In the genomic region with DNA sequence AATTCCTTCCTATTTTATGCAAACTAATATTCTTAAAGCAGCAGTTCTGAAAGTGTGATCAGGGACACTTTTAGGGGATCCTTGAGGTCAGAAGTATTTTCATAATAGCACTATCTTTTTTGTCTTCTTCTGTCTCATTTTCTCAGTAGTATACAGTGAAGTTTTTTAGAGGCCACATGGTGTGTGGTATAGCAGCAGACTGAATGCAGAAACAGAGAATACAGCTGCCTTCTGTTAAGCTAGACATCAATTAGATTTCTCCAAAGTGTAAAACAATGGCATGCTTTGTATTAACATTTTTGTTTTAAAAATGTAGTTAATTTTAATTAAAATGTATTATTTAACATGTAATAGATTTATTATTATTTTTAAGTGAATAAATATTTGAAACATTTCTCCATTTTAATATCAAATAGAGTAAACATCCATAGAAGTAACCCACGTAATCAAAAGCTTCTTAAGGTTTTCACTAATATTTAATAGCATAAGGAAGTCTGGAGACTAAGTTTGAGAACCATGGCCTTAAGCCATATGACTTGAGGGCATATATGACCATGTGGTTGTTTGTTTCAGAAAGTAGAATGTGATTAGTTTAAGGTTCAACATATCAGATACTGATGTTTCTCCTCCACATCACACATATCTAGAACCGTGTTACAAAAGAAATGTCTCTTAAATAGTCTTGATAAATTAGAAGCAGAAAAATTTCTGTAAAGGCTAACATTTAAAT, we compare ENCODE assay signal across 19 cellular contexts.
DNase-seq lines count a peak whose midpoint lies in the region; ATAC-seq and TF ChIP-seq lines count a peak whose summit lies in the region.
"Had no signal": no experiment of that assay in that cellular context is flagged by ENCODE, and none has a peak within 500 bp of the region (broad histone marks: within the 10 kb centered on the region; RNA-seq: fewer than 3 reads in every experiment).

No MANE protein-coding gene starts in this region.

- H3K23ac ChIP-seq in IMR-90 (ENCODE audit: low read depth, low read length) = no peak overlapping the region

- POLR2A ChIA-PET in IMR-90 (lab: Charles Lee; ENCODE audit: unreplicated experiment) = no interaction called here
- POLR2A ChIA-PET in WTC11 (lab: Charles Lee) = no interaction called here

- no peak overlapping the region for H3K27ac ChIP-seq in IMR-90 (ENCODE audit: insufficient read depth, low read length)
- H3K27ac ChIP-seq: HL-60 had no signal

- H3K27ac Mint-ChIP-seq in WTC11 = no peak overlapping the region
- H3K27ac Mint-ChIP-seq: CD4-positive, CD25-positive, alpha-beta regulatory T cell; CD8-positive, alpha-beta memory T cell; GM23338; HFFc6 had no signal

- H3K9me3 ChIP-seq in IMR-90 (ENCODE audit: control insufficient read depth, insufficient read depth, low read length) = no peaks in the 10 kb centered on the region
- H3K9me3 ChIP-seq: BE2C, Caco-2 had no signal

- H3K36me3 Mint-ChIP-seq in WTC11 = peaks cover 15% of the 10 kb centered on the region
- H3K36me3 Mint-ChIP-seq: CD4-positive, CD25-positive, alpha-beta regulatory T cell; CD8-positive, alpha-beta memory T cell had no signal

- peaks cover 24% of the 10 kb centered on the region for H3K4me1 Mint-ChIP-seq in WTC11
- H3K4me1 Mint-ChIP-seq: CD8-positive, alpha-beta memory T cell had no signal

- DNase-seq in IMR-90 (no peak), WTC11 (ENCODE audit: low spot score) (no peak), foreskin melanocyte (peak; percentile 86), NCI-H748 treated with DMSO at 0.1 percent for 48 hours (lab: John Stamatoyannopoulos, UW) (no peak), midbrain (lab: John Stamatoyannopoulos, UW) (no peak), nucleus accumbens (lab: John Stamatoyannopoulos, UW) (no peak)
- DNase-seq in effector CD8-positive, alpha-beta T cell (lab: John Stamatoyannopoulos, UW) = no peak
- DNase-seq: ACHN; BE2C; C1 segment of cervical spinal cord; Caco-2; CD4-positive, CD25-positive, alpha-beta regulatory T cell; CD8-positive, alpha-beta memory T cell; GDM1; H7; HFFc6 had no signal

- no peaks in the 10 kb centered on the region for H3K27me3 Mint-ChIP-seq in WTC11 (ENCODE audit: low read depth)
- H3K27me3 Mint-ChIP-seq: CD4-positive, CD25-positive, alpha-beta regulatory T cell; CD8-positive, alpha-beta memory T cell had no signal

- H2BK5ac ChIP-seq in IMR-90 (ENCODE audit: low read depth, low read length, poor library complexity, severe bottlenecking) = peak overlapping the region; percentile 40

- no peak for TF ChIP-seq RAD21 in IMR-90 (IDR thresholded peaks at IDR 0.05; ENCODE audit: low read length)

- no peak overlapping the region for H3K4me3 ChIP-seq in IMR-90 (ENCODE audit: insufficient read depth, low read depth, low read length)
- H3K4me3 ChIP-seq: GM23338 had no signal

- no TSS peak for BruUV-seq in IMR-90 (replicated peaks; lab: Mats Ljungman, UMichigan)

- no peak overlapping the region for H2BK20ac ChIP-seq in IMR-90 (ENCODE audit: low read depth, low read length)

- no peak overlapping the region for H2AK9ac ChIP-seq in IMR-90 (replicated peaks; ENCODE audit: low read depth, low read length, poor library complexity)

- peaks cover 4 to 15% of the 10 kb centered on the region in 2 experiments; a peak in 3 of 4 replicates for H3K79me1 ChIP-seq in IMR-90 (ENCODE audit: low read depth in 1 of 2, low read length in 2 of 2)

- in situ Hi-C loops in IMR-90 (cut with MboI; ENCODE audit: low sequenced_read_pairs) = no loop called here

- ATAC-seq in IMR-90 (ENCODE audit: low read depth) (no peak), WTC11 (no peak)
- ATAC-seq: GM23338, HCT116 had no signal

- H2AK5ac ChIP-seq in IMR-90 (ENCODE audit: low read depth, low read length) = no peak overlapping the region

- H4K8ac ChIP-seq in IMR-90 (ENCODE audit: low read depth in 2 of 2, low read length in 2 of 2) = no peak overlapping the region

- H3K9me1 ChIP-seq in IMR-90 (ENCODE audit: insufficient read depth, low read length) = peaks cover 11% of the 10 kb centered on the region

- H3K9ac ChIP-seq in IMR-90 (ENCODE audit: low read depth, low read length) = no peak overlapping the region

- intact Hi-C loops in IMR-90 (cut with micrococcal nuclease) = no loop called here

- H2BK120ac ChIP-seq in IMR-90 (ENCODE audit: low read depth, low read length) = no peak overlapping the region

- H3K18ac ChIP-seq in IMR-90 (ENCODE audit: low read depth, low read length) = peak overlapping the region; percentile 59; the same call in 1 of the 2 replicates

- H4K20me1 ChIP-seq in IMR-90 (ENCODE audit: insufficient read depth, low read length) = no peaks in the 10 kb centered on the region

- no peaks in the 10 kb centered on the region for H3K27me3 ChIP-seq in IMR-90 (ENCODE audit: control insufficient read depth, insufficient read depth, low read length)
- H3K27me3 ChIP-seq: BE2C had no signal

- H3K4ac ChIP-seq in IMR-90 (ENCODE audit: low read depth, low read length) = no peak overlapping the region

- no peak overlapping the region for H4K5ac ChIP-seq in IMR-90 (ENCODE audit: low read depth, low read length)

- WGBS in IMR-90 (ENCODE audit: extremely low coverage in 2 of 2, insufficient read length in 1 of 2), 2 experiments = no CpG with 5 or more reads among the region's 2 CpGs

- no peak overlapping the region for H2AFZ ChIP-seq in IMR-90 (replicated peaks; ENCODE audit: low read length, poor library complexity)
- H2AFZ ChIP-seq: GM23338 had no signal

- H2BK15ac ChIP-seq in IMR-90 (ENCODE audit: low read depth, low read length) = no peak overlapping the region

- 0 out of 2 replicates have a peak overlapping the region, but pooled peaks have one; percentile 20 for H3K14ac ChIP-seq in IMR-90 (replicated peaks; ENCODE audit: low read depth, low read length)

- H3K4me2 ChIP-seq in IMR-90 (ENCODE audit: low read depth, low read length) = no peak overlapping the region; the same call in 1 of the 2 replicates
- H3K4me2 ChIP-seq: GM23338 had no signal

- H3K56ac ChIP-seq in IMR-90 (ENCODE audit: extremely low read depth, insufficient read depth, low read length) = no peak overlapping the region

- no peaks in the 10 kb centered on the region for H3K36me3 ChIP-seq in IMR-90 (ENCODE audit: control insufficient read depth, insufficient read depth, low read length)
- H3K36me3 ChIP-seq: BE2C had no signal

- H3K4me1 ChIP-seq in IMR-90 (ENCODE audit: control insufficient read depth, insufficient read depth, low read length) = peaks cover 11% of the 10 kb centered on the region
- H3K4me1 ChIP-seq: BE2C, Caco-2 had no signal

- no peak overlapping the region for H3K4me3 Mint-ChIP-seq in WTC11
- H3K4me3 Mint-ChIP-seq: CD4-positive, CD25-positive, alpha-beta regulatory T cell; CD8-positive, alpha-beta memory T cell; GM23338; HFFc6 had no signal

- TF ChIP-seq POLR2A in IMR-90 (IDR thresholded peaks at IDR 0.05; ENCODE audit: low read depth, low read length) = no peak

- peaks cover 5% of the 10 kb centered on the region for H3K9me3 Mint-ChIP-seq in WTC11
- H3K9me3 Mint-ChIP-seq: HFFc6 had no signal

- dilution Hi-C loops in IMR-90 (cut with HindIII; ENCODE audit: low sequenced_read_pairs, unreplicated experiment) = no loop called here

- CTCF ChIA-PET in IMR-90 (lab: Yijun Ruan, JAX) = no interaction called here
- CTCF ChIA-PET in WTC11 (lab: Charles Lee) = no interaction called here

- TF ChIP-seq CTCF in IMR-90 (conservative IDR thresholded peaks at IDR 0.05; ENCODE audit: low read depth, low read length) (no peak), WTC11 (IDR thresholded peaks at IDR 0.05) (no peak)

- no peak overlapping the region for H4K91ac ChIP-seq in IMR-90 (ENCODE audit: insufficient read depth, low read depth, low read length)

TF ChIP-seq in IMR-90, 13 proteins besides CTCF, POLR2A, EP300 and RAD21 (continues in another document):
- TF ChIP-seq NFE2L2 (IDR thresholded peaks at IDR 0.05; ENCODE audit: low read depth, low read length) (no peak), FOS (IDR thresholded peaks at IDR 0.05; ENCODE audit: low read depth, low read length) (no peak), BHLHE40 (IDR thresholded peaks at IDR 0.05; ENCODE audit: low read depth, low read length) (no peak), RCOR1 (IDR thresholded peaks at IDR 0.05; ENCODE audit: insufficient replicate concordance, low read length) (no peak), RFX5 (IDR thresholded peaks at IDR 0.05; ENCODE audit: low read depth, low read length) (no peak), MAZ (IDR thresholded peaks at IDR 0.05; ENCODE audit: borderline replicate concordance, low read depth, low read length) (no peak), CHD1 (IDR thresholded peaks at IDR 0.05; ENCODE audit: low read depth, low read length) (no peak)
- TF ChIP-seq, protein P1, sequence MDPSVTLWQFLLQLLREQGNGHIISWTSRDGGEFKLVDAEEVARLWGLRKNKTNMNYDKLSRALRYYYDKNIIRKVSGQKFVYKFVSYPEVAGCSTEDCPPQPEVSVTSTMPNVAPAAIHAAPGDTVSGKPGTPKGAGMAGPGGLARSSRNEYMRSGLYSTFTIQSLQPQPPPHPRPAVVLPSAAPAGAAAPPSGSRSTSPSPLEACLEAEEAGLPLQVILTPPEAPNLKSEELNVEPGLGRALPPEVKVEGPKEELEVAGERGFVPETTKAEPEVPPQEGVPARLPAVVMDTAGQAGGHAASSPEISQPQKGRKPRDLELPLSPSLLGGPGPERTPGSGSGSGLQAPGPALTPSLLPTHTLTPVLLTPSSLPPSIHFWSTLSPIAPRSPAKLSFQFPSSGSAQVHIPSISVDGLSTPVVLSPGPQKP (IDR thresholded peaks at IDR 0.05; ENCODE audit: borderline replicate concordance, low read depth, low read length) = no peak

TF ChIP-seq in WTC11, 78 proteins besides CTCF, POLR2A, EP300 and RAD21:
- peak; percentile 68; the same call in 1 of the 2 replicates for TF ChIP-seq HMGA2 (CRISPR knock-in tag; IDR thresholded peaks at IDR 0.05)
- no peak for TF ChIP-seq RORB (CRISPR knock-in tag; IDR thresholded peaks at IDR 0.05)
